8 cellular contexts compared by ENCODE assay signal in the genomic region with DNA sequence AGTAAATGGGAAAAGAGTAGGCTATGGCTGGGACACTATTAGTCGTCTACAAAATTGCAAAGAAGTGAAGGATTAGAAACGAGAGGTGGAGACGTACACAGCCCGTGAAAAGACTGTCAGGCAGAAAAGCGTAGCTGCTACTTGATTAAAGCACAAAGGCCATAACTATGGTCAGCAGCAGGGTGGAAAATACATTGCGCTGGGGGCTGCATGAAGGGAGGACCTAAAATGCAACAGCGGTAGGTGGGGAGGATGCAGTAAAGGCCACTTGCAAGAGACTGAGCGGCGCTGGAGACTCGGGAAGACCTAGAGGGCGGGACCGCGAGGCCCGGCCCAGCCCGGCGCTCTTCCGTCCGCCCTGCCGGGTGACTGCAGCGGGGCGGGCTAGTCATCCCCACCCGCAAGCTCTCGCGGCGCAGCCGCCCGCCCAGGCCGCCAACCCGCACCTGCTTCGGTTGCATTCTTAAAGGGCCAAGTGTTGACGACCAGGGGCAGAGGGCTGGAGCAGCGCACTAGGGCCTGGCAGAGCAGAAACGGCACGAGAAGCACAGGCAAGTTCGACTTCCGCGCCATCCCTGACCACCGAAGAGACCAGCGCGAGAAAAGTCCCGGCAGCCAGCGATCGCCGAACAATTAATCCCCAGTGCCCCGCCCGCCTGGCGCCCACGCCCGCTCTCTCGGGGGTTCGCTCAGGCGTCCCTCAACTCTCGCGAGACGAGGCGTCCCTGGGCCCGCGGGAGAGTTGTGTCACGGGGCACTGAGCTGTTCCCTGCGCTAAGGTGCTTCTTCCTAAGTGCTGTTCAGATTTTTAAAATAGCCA. TPM values are rescaled to one million over a fixed set of nuclear protein-coding genes. Genes with fewer than 3 reads are reported as not detected.
DNase-seq lines count a peak whose midpoint lies in the region; ATAC-seq and TF ChIP-seq lines count a peak whose summit lies in the region.

A gene (minus strand): TSS at position 635 of the 820 bp plus-strand sequence. CDS start 62 bp downstream, at position 573.

- H3K4me3 Mint-ChIP-seq in GM23338 (peak within 1 kb of the TSS; percentile 79), nephron progenitor cell (peak within 1 kb of the TSS; percentile 89)
- peak within 1 kb of the TSS; percentile 86 to 99 for H3K4me3 Mint-ChIP-seq in stimulated activated naive CD8-positive, alpha-beta T cell treated with anti-CD3 and anti-CD28 coated beads, Interleukin-15, amount 100 ng/mL, for 72 hours

- no peaks in the 10 kb centered on the region for H4K20me1 ChIP-seq in GM23338 (replicated peaks; ENCODE audit: insufficient read depth)

- peak; percentile 92 for ATAC-seq in GM23338
- peak; percentile 93 for ATAC-seq in stimulated activated naive CD8-positive, alpha-beta T cell treated with anti-CD3 and anti-CD28 coated beads, Interleukin-15, amount 100 ng/mL, for 72 hours

- peak within 1 kb of the TSS; percentile 97 for H3K27ac Mint-ChIP-seq in GM23338
- peak within 1 kb of the TSS; percentile 97 for H3K27ac Mint-ChIP-seq in nephron progenitor cell
- H3K27ac Mint-ChIP-seq in stimulated activated naive CD8-positive, alpha-beta T cell treated with anti-CD3 and anti-CD28 coated beads, Interleukin-15, amount 100 ng/mL, for 72 hours, result peak within 1 kb of the TSS; percentile 98 to 99

- H3K27me3 Mint-ChIP-seq in GM23338 (ENCODE audit: insufficient read depth, low read depth, poor library complexity), result peaks cover 9% of the 10 kb centered on the region
- H3K27me3 Mint-ChIP-seq in nephron progenitor cell (ENCODE audit: low read depth, poor library complexity), result peaks cover 2% of the 10 kb centered on the region
- H3K27me3 Mint-ChIP-seq in stimulated activated naive CD8-positive, alpha-beta T cell treated with anti-CD3 and anti-CD28 coated beads, Interleukin-15, amount 100 ng/mL, for 72 hours, result no peaks in the 10 kb centered on the region

- H3K4me1 Mint-ChIP-seq in GM23338 (peaks cover 30% of the 10 kb centered on the region), nephron progenitor cell (peaks cover 48% of the 10 kb centered on the region)
- peaks cover 27% of the 10 kb centered on the region for H3K4me1 Mint-ChIP-seq in stimulated activated naive CD8-positive, alpha-beta T cell treated with anti-CD3 and anti-CD28 coated beads, Interleukin-15, amount 100 ng/mL, for 72 hours

- H3K4me3 ChIP-seq in GM23338 (peak within 1 kb of the TSS; percentile 62), fibroblast of the aortic adventitia (ENCODE audit: low read depth, low read length) (peak within 1 kb of the TSS; percentile 87)

- peak within 1 kb of the TSS; percentile 98 for H2AFZ ChIP-seq in GM23338

- TF ChIP-seq CTCF in GM23338 (conservative IDR thresholded peaks at IDR 0.05; ENCODE audit: low read depth in 2 of 2) (no peak), fibroblast of the aortic adventitia (IDR thresholded peaks at IDR 0.05; ENCODE audit: insufficient read depth, low read length) (no peak), nephron progenitor cell (IDR thresholded peaks at IDR 0.05) (no peak)

- H3K36me3 ChIP-seq in GM23338 (ENCODE audit: insufficient read depth), result no peaks in the 10 kb centered on the region

- no peaks in the 10 kb centered on the region for H3K27me3 ChIP-seq in GM23338 (ENCODE audit: insufficient read depth)

- peak; percentile 94 for DNase-seq in EH (ENCODE audit: low read depth)
- peak; percentile 95 for DNase-seq in GM23338 (ENCODE audit: low spot score)
- peak; percentile 94 for DNase-seq in LHCN-M2 (ENCODE audit: low read depth)
- DNase-seq in SHP77 (lab: John Stamatoyannopoulos, UW), result peak; percentile 70 to 76
- peak; percentile 98 for DNase-seq in activated effector memory CD4-positive, alpha-beta T cell treated with anti-CD3 and anti-CD28 coated beads, Interleukin-2, amount 50 U/mL, for 16 hours
- peak; percentile 93 for DNase-seq in fibroblast of the aortic adventitia (ENCODE audit: low read depth)
- DNase-seq in nephron progenitor cell, result peak; percentile 89
- peak; percentile 92 to 98 for DNase-seq in stimulated activated naive CD8-positive, alpha-beta T cell treated with anti-CD3 and anti-CD28 coated beads, Interleukin-15, amount 100 ng/mL, for 72 hours

- H3K27ac ChIP-seq in GM23338 (ENCODE audit: low read depth), result peak within 1 kb of the TSS; percentile 89

- H3K4me1 ChIP-seq in GM23338 (ENCODE audit: insufficient read depth), result peaks cover 12% of the 10 kb centered on the region

- H3K4me2 ChIP-seq in GM23338, result peak within 1 kb of the TSS; percentile 82

- H3K36me3 Mint-ChIP-seq in GM23338 (ENCODE audit: low read depth) (peaks cover 4% of the 10 kb centered on the region; the same call in 1 of the 3 replicates), nephron progenitor cell (ENCODE audit: low read depth) (peaks cover 22% of the 10 kb centered on the region)

- 0 out of 2 replicates have a peak, but pooled peaks cover 4% of the 10 kb centered on the region for H3F3A ChIP-seq in GM23338 (replicated peaks; ENCODE audit: low read depth)

- peaks cover 15% of the 10 kb centered on the region for H3K79me2 ChIP-seq in GM23338 (replicated peaks; ENCODE audit: insufficient read depth)

- no peaks in the 10 kb centered on the region; the same call in 2 of the 3 replicates for H3K9me3 Mint-ChIP-seq in GM23338
- H3K9me3 Mint-ChIP-seq in nephron progenitor cell, result no peaks in the 10 kb centered on the region
- no peaks in the 10 kb centered on the region for H3K9me3 Mint-ChIP-seq in stimulated activated naive CD8-positive, alpha-beta T cell treated with anti-CD3 and anti-CD28 coated beads, Interleukin-15, amount 100 ng/mL, for 72 hours

- H3K9me2 ChIP-seq in GM23338 (ENCODE audit: insufficient read depth), result no peaks in the 10 kb centered on the region

TF ChIP-seq in GM23338, 12 proteins besides CTCF, POLR2A, EP300 and RAD21:
- TF ChIP-seq ZNF114 (CRISPR knock-in tag; IDR thresholded peaks at IDR 0.05) (no peak), EZH2 (IDR thresholded peaks at IDR 0.05; ENCODE audit: low read depth, unreplicated experiment) (no peak), POLR2AphosphoS5 (IDR thresholded peaks at IDR 0.05; ENCODE audit: low read depth) (peak; percentile 77), CREB1 (CRISPR knock-in tag; IDR thresholded peaks at IDR 0.05; ENCODE audit: low read depth) (no peak)
- TF ChIP-seq, protein P1, sequence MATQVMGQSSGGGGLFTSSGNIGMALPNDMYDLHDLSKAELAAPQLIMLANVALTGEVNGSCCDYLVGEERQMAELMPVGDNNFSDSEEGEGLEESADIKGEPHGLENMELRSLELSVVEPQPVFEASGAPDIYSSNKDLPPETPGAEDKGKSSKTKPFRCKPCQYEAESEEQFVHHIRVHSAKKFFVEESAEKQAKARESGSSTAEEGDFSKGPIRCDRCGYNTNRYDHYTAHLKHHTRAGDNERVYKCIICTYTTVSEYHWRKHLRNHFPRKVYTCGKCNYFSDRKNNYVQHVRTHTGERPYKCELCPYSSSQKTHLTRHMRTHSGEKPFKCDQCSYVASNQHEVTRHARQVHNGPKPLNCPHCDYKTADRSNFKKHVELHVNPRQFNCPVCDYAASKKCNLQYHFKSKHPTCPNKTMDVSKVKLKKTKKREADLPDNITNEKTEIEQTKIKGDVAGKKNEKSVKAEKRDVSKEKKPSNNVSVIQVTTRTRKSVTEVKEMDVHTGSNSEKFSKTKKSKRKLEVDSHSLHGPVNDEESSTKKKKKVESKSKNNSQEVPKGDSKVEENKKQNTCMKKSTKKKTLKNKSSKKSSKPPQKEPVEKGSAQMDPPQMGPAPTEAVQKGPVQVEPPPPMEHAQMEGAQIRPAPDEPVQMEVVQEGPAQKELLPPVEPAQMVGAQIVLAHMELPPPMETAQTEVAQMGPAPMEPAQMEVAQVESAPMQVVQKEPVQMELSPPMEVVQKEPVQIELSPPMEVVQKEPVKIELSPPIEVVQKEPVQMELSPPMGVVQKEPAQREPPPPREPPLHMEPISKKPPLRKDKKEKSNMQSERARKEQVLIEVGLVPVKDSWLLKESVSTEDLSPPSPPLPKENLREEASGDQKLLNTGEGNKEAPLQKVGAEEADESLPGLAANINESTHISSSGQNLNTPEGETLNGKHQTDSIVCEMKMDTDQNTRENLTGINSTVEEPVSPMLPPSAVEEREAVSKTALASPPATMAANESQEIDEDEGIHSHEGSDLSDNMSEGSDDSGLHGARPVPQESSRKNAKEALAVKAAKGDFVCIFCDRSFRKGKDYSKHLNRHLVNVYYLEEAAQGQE (IDR thresholded peaks at IDR 0.05; ENCODE audit: unreplicated experiment), result no peak
- TF ChIP-seq, protein P2, sequence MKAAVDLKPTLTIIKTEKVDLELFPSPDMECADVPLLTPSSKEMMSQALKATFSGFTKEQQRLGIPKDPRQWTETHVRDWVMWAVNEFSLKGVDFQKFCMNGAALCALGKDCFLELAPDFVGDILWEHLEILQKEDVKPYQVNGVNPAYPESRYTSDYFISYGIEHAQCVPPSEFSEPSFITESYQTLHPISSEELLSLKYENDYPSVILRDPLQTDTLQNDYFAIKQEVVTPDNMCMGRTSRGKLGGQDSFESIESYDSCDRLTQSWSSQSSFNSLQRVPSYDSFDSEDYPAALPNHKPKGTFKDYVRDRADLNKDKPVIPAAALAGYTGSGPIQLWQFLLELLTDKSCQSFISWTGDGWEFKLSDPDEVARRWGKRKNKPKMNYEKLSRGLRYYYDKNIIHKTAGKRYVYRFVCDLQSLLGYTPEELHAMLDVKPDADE (IDR thresholded peaks at IDR 0.05), result 0 out of 2 replicates have a peak, but pooled peaks have one; percentile 54

RNA-seq across cellular contexts. Expression of the gene that starts here (rescaled TPM):
- total RNA-seq in GM23338 (2014; rRNA removed; shearing (Covaris generic)), result 12.8 and 26.8 TPM in 2 replicates
- 4.3 and 5.5 TPM in 2 replicates for polyA plus RNA-seq in GM23338 (2016; fragmentation: Nextera tagmentation; extraction: Ambion mirVana)
- total RNA-seq in LHCN-M2 (2014; rRNA removed) (10.9 and 11.4 TPM in 2 replicates), fibroblast of the aortic adventitia (ENCODE audit: low replicate concordance) (33.4 and 39.0 TPM in 2 replicates)
- 7.5 TPM for polyA plus RNA-seq in LHCN-M2 (2012)

Comparison
In these comparisons a context has a peak if more than half of its experiments do, and no peak if none do; other contexts are left out.
1. Peak in every context shown above with its lines: DNase-seq, ATAC-seq, H3K4me3 ChIP-seq and H3K27ac ChIP-seq.